Comparison of ENCODE assay signal across 23 cellular contexts in genomic region chr11:118283756-118284350, GRCh38. TPM values are rescaled to one million over a fixed set of nuclear protein-coding genes. Genes with fewer than 3 reads are reported as not detected.
DNase-seq lines count a peak whose midpoint lies in the region; ATAC-seq and TF ChIP-seq lines count a peak whose summit lies in the region.
"Had no signal": no experiment of that assay in that cellular context is flagged by ENCODE, and none has a peak within 500 bp of the region (broad histone marks: within the 10 kb centered on the region; RNA-seq: fewer than 3 reads in every experiment).

No MANE protein-coding gene starts in this region.

- H3K4me1 Mint-ChIP-seq in activated CD4-positive, alpha-beta memory T cell treated with anti-CD3 and anti-CD28 coated beads for 36 hours (ENCODE audit: low read depth): peaks cover 31% of the 10 kb centered on the region
- peaks cover 26% of the 10 kb centered on the region for H3K4me1 Mint-ChIP-seq in activated CD4-positive, alpha-beta memory T cell treated with anti-CD3 and anti-CD28 coated beads, Interleukin-2, amount 10 ng/mL, durations not matched to agents 7 days and 5 days
- H3K4me1 Mint-ChIP-seq in CD4-positive, alpha-beta T cell (ENCODE audit: low read depth): peaks cover 33% of the 10 kb centered on the region
- peaks cover 27% of the 10 kb centered on the region for H3K4me1 Mint-ChIP-seq in T-helper 17 cell
- H3K4me1 Mint-ChIP-seq: H9 had no signal

- no peak overlapping the region for H3K4me3 ChIP-seq in esophagus squamous epithelium
- H3K4me3 ChIP-seq: ascending aorta, esophagus muscularis mucosa, sigmoid colon had no signal

- peak; percentile 51 for DNase-seq in activated CD4-positive, alpha-beta memory T cell treated with anti-CD3 and anti-CD28 coated beads for 36 hours
- DNase-seq in activated CD4-positive, alpha-beta memory T cell treated with anti-CD3 and anti-CD28 coated beads, Interleukin-2, amount 10 ng/mL, durations not matched to agents 7 days and 5 days: no peak
- no peak for DNase-seq in CD4-positive, alpha-beta T cell
- no peak for DNase-seq in T-helper 17 cell
- DNase-seq in esophagus squamous epithelium (lab: John Stamatoyannopoulos, UW): no peak
- no peak for DNase-seq in NCI-H1048 (lab: John Stamatoyannopoulos, UW)
- no peak for DNase-seq in cerebellar cortex (ENCODE audit: low spot score)
- DNase-seq: activated CD4-positive, CD25-positive, alpha-beta regulatory T cell; C1 segment of cervical spinal cord; DMS153; effector CD8-positive, alpha-beta T cell; H9; mesenchymal stem cell; natural killer cell; NCI-H1417; NCI-H526; sigmoid colon had no signal

- no peaks in the 10 kb centered on the region for H3K27me3 Mint-ChIP-seq in activated CD4-positive, alpha-beta memory T cell treated with anti-CD3 and anti-CD28 coated beads for 36 hours
- no peaks in the 10 kb centered on the region for H3K27me3 Mint-ChIP-seq in activated CD4-positive, alpha-beta memory T cell treated with anti-CD3 and anti-CD28 coated beads, Interleukin-2, amount 10 ng/mL, durations not matched to agents 7 days and 5 days
- no peaks in the 10 kb centered on the region for H3K27me3 Mint-ChIP-seq in CD4-positive, alpha-beta T cell
- no peaks in the 10 kb centered on the region for H3K27me3 Mint-ChIP-seq in T-helper 17 cell
- H3K27me3 Mint-ChIP-seq: central memory CD8-positive, alpha-beta T cell had no signal

- no peaks in the 10 kb centered on the region for H3K36me3 ChIP-seq in esophagus squamous epithelium
- H3K36me3 ChIP-seq: ascending aorta, esophagus muscularis mucosa, sigmoid colon had no signal

- CTCF ChIA-PET in activated CD4-positive, alpha-beta memory T cell treated with anti-CD3 and anti-CD28 coated beads for 36 hours (lab: Charles Lee): interaction anchor here (0.9 to 5.0 kb wide), 4 partner anchors 12 to 112 kb away, joined by 3 to 33 read pairs (median 6); no protein-coding TSS in a partner anchor
- CTCF ChIA-PET in activated CD4-positive, alpha-beta memory T cell treated with anti-CD3 and anti-CD28 coated beads, Interleukin-2, amount 10 ng/mL, durations not matched to agents 7 days and 5 days (lab: Charles Lee): interaction anchor here (1.3 to 7.0 kb wide), 6 partner anchors 8 to 112 kb away, joined by 3 to 49 read pairs (median 6); no protein-coding TSS in a partner anchor
- CTCF ChIA-PET in CD4-positive, alpha-beta T cell (lab: Charles Lee): interaction anchor here (1.1 kb wide), 1 partner anchor 24 kb away, joined by 3 read pairs; no protein-coding TSS in a partner anchor

- TF ChIP-seq POLR2A in esophagus squamous epithelium (IDR thresholded peaks at IDR 0.05): no peak

- POLR2A ChIA-PET in activated CD4-positive, alpha-beta memory T cell treated with anti-CD3 and anti-CD28 coated beads for 36 hours (lab: Charles Lee): interaction anchor here (0.7 to 1.2 kb wide), 4 partner anchors 32 to 70 kb away, joined by 3 to 6 read pairs (median 4); no protein-coding TSS in a partner anchor
- POLR2A ChIA-PET in activated CD4-positive, alpha-beta memory T cell treated with anti-CD3 and anti-CD28 coated beads, Interleukin-2, amount 10 ng/mL, durations not matched to agents 7 days and 5 days (lab: Charles Lee): interaction anchor here (0.8 to 1.1 kb wide), 2 partner anchors 10 to 81 kb away, joined by 3 to 4 read pairs; no protein-coding TSS in a partner anchor
- POLR2A ChIA-PET in CD4-positive, alpha-beta T cell (lab: Charles Lee): interaction anchor here (0.8 to 1.6 kb wide), 7 partner anchors 34 to 330 kb away, joined by 3 to 9 read pairs (median 3); partner anchors contain the start of genes JAML and UBE4A

- no peaks in the 10 kb centered on the region for H3K9me3 ChIP-seq in CD4-positive, alpha-beta T cell (ENCODE audit: control insufficient read depth, low read length)
- H3K9me3 ChIP-seq in T-helper 17 cell (ENCODE audit: control insufficient read depth, low read length, poor library complexity, severe bottlenecking) (no peaks in the 10 kb centered on the region), esophagus squamous epithelium (no peaks in the 10 kb centered on the region)
- H3K9me3 ChIP-seq: ascending aorta, esophagus muscularis mucosa, sigmoid colon had no signal

- H3K9me3 Mint-ChIP-seq in activated CD4-positive, alpha-beta memory T cell treated with anti-CD3 and anti-CD28 coated beads for 36 hours: no peaks in the 10 kb centered on the region
- no peaks in the 10 kb centered on the region for H3K9me3 Mint-ChIP-seq in activated CD4-positive, alpha-beta memory T cell treated with anti-CD3 and anti-CD28 coated beads, Interleukin-2, amount 10 ng/mL, durations not matched to agents 7 days and 5 days
- H3K9me3 Mint-ChIP-seq in CD4-positive, alpha-beta T cell: no peaks in the 10 kb centered on the region
- H3K9me3 Mint-ChIP-seq: central memory CD8-positive, alpha-beta T cell; H9; natural killer cell had no signal

- intact Hi-C loops in activated CD4-positive, alpha-beta memory T cell treated with anti-CD3 and anti-CD28 coated beads for 36 hours (cut with micrococcal nuclease): no loop called here
- intact Hi-C loops in CD4-positive, alpha-beta T cell (cut with DNase I, micrococcal nuclease): no loop called here
- intact Hi-C loops in esophagus squamous epithelium (cut with DNase I): no loop called here

- no peaks in the 10 kb centered on the region for H3K36me3 Mint-ChIP-seq in activated CD4-positive, alpha-beta memory T cell treated with anti-CD3 and anti-CD28 coated beads for 36 hours
- H3K36me3 Mint-ChIP-seq in activated CD4-positive, alpha-beta memory T cell treated with anti-CD3 and anti-CD28 coated beads, Interleukin-2, amount 10 ng/mL, durations not matched to agents 7 days and 5 days (ENCODE audit: low read depth): no peaks in the 10 kb centered on the region
- H3K36me3 Mint-ChIP-seq in CD4-positive, alpha-beta T cell (ENCODE audit: low read depth): no peaks in the 10 kb centered on the region
- H3K36me3 Mint-ChIP-seq in T-helper 17 cell (ENCODE audit: low read depth): no peaks in the 10 kb centered on the region
- H3K36me3 Mint-ChIP-seq: natural killer cell had no signal

- WGBS in esophagus squamous epithelium, 2 donors: 51 to 62% methylated on average over 4 of the region's 4 CpGs

- TF ChIP-seq CTCF in CD4-positive, alpha-beta T cell (IDR thresholded peaks at IDR 0.05): no peak
- TF ChIP-seq CTCF in esophagus squamous epithelium (IDR thresholded peaks at IDR 0.05): no peak

- H3K4me1 ChIP-seq in esophagus squamous epithelium: peaks cover 0 to 39% (median 3%) of the 10 kb centered on the region in 3 donors
- H3K4me1 ChIP-seq: ascending aorta, esophagus muscularis mucosa, parathyroid adenoma, sigmoid colon had no signal

- H3K4me3 Mint-ChIP-seq in activated CD4-positive, alpha-beta memory T cell treated with anti-CD3 and anti-CD28 coated beads for 36 hours: no peak overlapping the region
- H3K4me3 Mint-ChIP-seq in activated CD4-positive, alpha-beta memory T cell treated with anti-CD3 and anti-CD28 coated beads, Interleukin-2, amount 10 ng/mL, durations not matched to agents 7 days and 5 days: no peak overlapping the region
- no peak overlapping the region for H3K4me3 Mint-ChIP-seq in CD4-positive, alpha-beta T cell
- peak overlapping the region; percentile 41 for H3K4me3 Mint-ChIP-seq in T-helper 17 cell
- H3K4me3 Mint-ChIP-seq: central memory CD8-positive, alpha-beta T cell; H9; natural killer cell had no signal

- no peaks in the 10 kb centered on the region for H3K27me3 ChIP-seq in CD4-positive, alpha-beta T cell (ENCODE audit: control insufficient read depth, insufficient read depth, low read length)
- H3K27me3 ChIP-seq in esophagus squamous epithelium: no peaks in the 10 kb centered on the region
- H3K27me3 ChIP-seq: ascending aorta had no signal

- ATAC-seq in CD4-positive, alpha-beta T cell (ENCODE audit: poor library complexity): no peak
- ATAC-seq in T-helper 17 cell: peak; percentile 46
- no peak for ATAC-seq in GM18861 (IDR thresholded peaks at IDR 0.05; ENCODE audit: unreplicated experiment)
- ATAC-seq: natural killer cell had no signal

- peak overlapping the region; percentile 47 for H3K27ac Mint-ChIP-seq in activated CD4-positive, alpha-beta memory T cell treated with anti-CD3 and anti-CD28 coated beads for 36 hours
- no peak overlapping the region for H3K27ac Mint-ChIP-seq in activated CD4-positive, alpha-beta memory T cell treated with anti-CD3 and anti-CD28 coated beads, Interleukin-2, amount 10 ng/mL, durations not matched to agents 7 days and 5 days
- H3K27ac Mint-ChIP-seq in CD4-positive, alpha-beta T cell: peak overlapping the region; percentile 76
- peak overlapping the region; percentile 82 for H3K27ac Mint-ChIP-seq in T-helper 17 cell
- H3K27ac Mint-ChIP-seq: H9, natural killer cell had no signal

- H3K27ac ChIP-seq in CD4-positive, alpha-beta T cell (ENCODE audit: low read depth, low read length): no peak overlapping the region
- peak overlapping the region in 3 of 4 donors; percentile 21 to 27 (median 25) for H3K27ac ChIP-seq in esophagus squamous epithelium
- H3K27ac ChIP-seq: ascending aorta, esophagus muscularis mucosa, parathyroid adenoma, sigmoid colon had no signal

RNA-seq across cellular contexts. Expression of gene MPZL2, which starts 19.8 kb away (rescaled TPM):
- 10 to 100 TPM; 15.8 to 17.8 TPM for total RNA-seq in activated CD4-positive, alpha-beta memory T cell treated with anti-CD3 and anti-CD28 coated beads for 36 hours
- 1 to 10 TPM; 3.8 to 5.3 TPM for total RNA-seq in activated CD4-positive, alpha-beta memory T cell treated with anti-CD3 and anti-CD28 coated beads, Interleukin-2, amount 10 ng/mL, durations not matched to agents 7 days and 5 days
- 1 to 10 TPM in 1 of 2 experiments, under 1 TPM in 1; 0.95 to 1.8 TPM for total RNA-seq in CD4-positive, alpha-beta T cell
- under 1 TPM; 0.50 to 0.99 TPM for total RNA-seq in T-helper 17 cell
- 100 to 1,000 TPM; 249 to 491 (median 352) TPM for total RNA-seq in esophagus squamous epithelium
- total RNA-seq: LHCN-M2 had no signal

RNA-seq across cellular contexts. Expression of gene CD3E, which starts 20.7 kb away (rescaled TPM):
- 100 to 1,000 TPM; 476 to 488 TPM for total RNA-seq in activated CD4-positive, alpha-beta memory T cell treated with anti-CD3 and anti-CD28 coated beads for 36 hours
- total RNA-seq in activated CD4-positive, alpha-beta memory T cell treated with anti-CD3 and anti-CD28 coated beads, Interleukin-2, amount 10 ng/mL, durations not matched to agents 7 days and 5 days: 100 to 1,000 TPM; 639 to 653 TPM
- 100 to 1,000 TPM; 483 to 515 TPM for total RNA-seq in CD4-positive, alpha-beta T cell
- total RNA-seq in T-helper 17 cell (100 to 1,000 TPM; 511 to 544 TPM), esophagus squamous epithelium (1 to 10 TPM; 1.9 to 7.8 (median 3.1) TPM)
- total RNA-seq: ascending aorta, H9, LHCN-M2 had no signal

RNA-seq across cellular contexts. Expression of gene MPZL3, which starts 31.7 kb away (rescaled TPM):
- total RNA-seq in activated CD4-positive, alpha-beta memory T cell treated with anti-CD3 and anti-CD28 coated beads for 36 hours: 10 to 100 TPM; 47.3 to 49.0 TPM
- 10 to 100 TPM; 34.0 to 34.9 TPM for total RNA-seq in activated CD4-positive, alpha-beta memory T cell treated with anti-CD3 and anti-CD28 coated beads, Interleukin-2, amount 10 ng/mL, durations not matched to agents 7 days and 5 days
- 10 to 100 TPM; 29.0 to 30.2 TPM for total RNA-seq in CD4-positive, alpha-beta T cell
- total RNA-seq in T-helper 17 cell (10 to 100 TPM; 24.5 to 26.4 TPM), esophagus squamous epithelium (10 to 100 TPM; 17.4 to 44.4 (median 32.4) TPM)
- total RNA-seq: LHCN-M2 had no signal

RNA-seq across cellular contexts. Expression of gene CD3D, which starts 58.7 kb away (rescaled TPM):
- total RNA-seq in activated CD4-positive, alpha-beta memory T cell treated with anti-CD3 and anti-CD28 coated beads for 36 hours: 100 to 1,000 TPM; 321 to 346 TPM
- total RNA-seq in activated CD4-positive, alpha-beta memory T cell treated with anti-CD3 and anti-CD28 coated beads, Interleukin-2, amount 10 ng/mL, durations not matched to agents 7 days and 5 days: 100 to 1,000 TPM; 467 to 476 TPM
- total RNA-seq in CD4-positive, alpha-beta T cell: 100 to 1,000 TPM; 265 to 274 TPM
- total RNA-seq in T-helper 17 cell (100 to 1,000 TPM; 313 to 354 TPM), esophagus squamous epithelium (10 to 100 TPM in 1 of 4 donors, 1 to 10 TPM in 3; 5.7 to 11.8 (median 7.2) TPM)
- total RNA-seq: ascending aorta, H9, LHCN-M2 had no signal

RNA-seq across cellular contexts. Expression of gene JAML, which starts 59.0 kb away (rescaled TPM):
- total RNA-seq in activated CD4-positive, alpha-beta memory T cell treated with anti-CD3 and anti-CD28 coated beads for 36 hours: 100 to 1,000 TPM; 155 to 163 TPM
- 100 to 1,000 TPM; 102 to 103 TPM for total RNA-seq in activated CD4-positive, alpha-beta memory T cell treated with anti-CD3 and anti-CD28 coated beads, Interleukin-2, amount 10 ng/mL, durations not matched to agents 7 days and 5 days
- total RNA-seq in CD4-positive, alpha-beta T cell: 10 to 100 TPM; 26.7 to 30.3 TPM
- 10 to 100 TPM; 79.9 to 84.0 TPM for total RNA-seq in T-helper 17 cell
- total RNA-seq in esophagus squamous epithelium: 10 to 100 TPM in 2 of 4 donors, 1 to 10 TPM in 2; 2.2 to 17.9 (median 9.5) TPM
- total RNA-seq: ascending aorta, LHCN-M2 had no signal

Comparison
In these comparisons a context has a peak if more than half of its experiments do, and no peak if none do; other contexts are left out.
1. RNA of gene MPZL2, which starts 19.8 kb away (total RNA-seq): 249 to 491 TPM in esophagus squamous epithelium; 15.8 to 17.8 TPM in activated CD4-positive, alpha-beta memory T cell treated with anti-CD3 and anti-CD28 coated beads for 36 hours, 3.8 to 5.3 TPM in activated CD4-positive, alpha-beta memory T cell treated with anti-CD3 and anti-CD28 coated beads, Interleukin-2, amount 10 ng/mL, durations not matched to agents 7 days and 5 days, 0.95 to 1.8 TPM in CD4-positive, alpha-beta T cell and 0.50 to 0.99 TPM in T-helper 17 cell; every median in the first group is over 10 times any median in the second.
2. RNA of gene CD3E, which starts 20.7 kb away (total RNA-seq): 639 to 653 TPM in activated CD4-positive, alpha-beta memory T cell treated with anti-CD3 and anti-CD28 coated beads, Interleukin-2, amount 10 ng/mL, durations not matched to agents 7 days and 5 days, 511 to 544 TPM in T-helper 17 cell, 483 to 515 TPM in CD4-positive, alpha-beta T cell and 476 to 488 TPM in activated CD4-positive, alpha-beta memory T cell treated with anti-CD3 and anti-CD28 coated beads for 36 hours; 1.9 to 7.8 TPM in esophagus squamous epithelium; every median in the first group is over 10 times any median in the second.